Comparison of ENCODE assay signal across 8 cellular contexts in the genomic region with DNA sequence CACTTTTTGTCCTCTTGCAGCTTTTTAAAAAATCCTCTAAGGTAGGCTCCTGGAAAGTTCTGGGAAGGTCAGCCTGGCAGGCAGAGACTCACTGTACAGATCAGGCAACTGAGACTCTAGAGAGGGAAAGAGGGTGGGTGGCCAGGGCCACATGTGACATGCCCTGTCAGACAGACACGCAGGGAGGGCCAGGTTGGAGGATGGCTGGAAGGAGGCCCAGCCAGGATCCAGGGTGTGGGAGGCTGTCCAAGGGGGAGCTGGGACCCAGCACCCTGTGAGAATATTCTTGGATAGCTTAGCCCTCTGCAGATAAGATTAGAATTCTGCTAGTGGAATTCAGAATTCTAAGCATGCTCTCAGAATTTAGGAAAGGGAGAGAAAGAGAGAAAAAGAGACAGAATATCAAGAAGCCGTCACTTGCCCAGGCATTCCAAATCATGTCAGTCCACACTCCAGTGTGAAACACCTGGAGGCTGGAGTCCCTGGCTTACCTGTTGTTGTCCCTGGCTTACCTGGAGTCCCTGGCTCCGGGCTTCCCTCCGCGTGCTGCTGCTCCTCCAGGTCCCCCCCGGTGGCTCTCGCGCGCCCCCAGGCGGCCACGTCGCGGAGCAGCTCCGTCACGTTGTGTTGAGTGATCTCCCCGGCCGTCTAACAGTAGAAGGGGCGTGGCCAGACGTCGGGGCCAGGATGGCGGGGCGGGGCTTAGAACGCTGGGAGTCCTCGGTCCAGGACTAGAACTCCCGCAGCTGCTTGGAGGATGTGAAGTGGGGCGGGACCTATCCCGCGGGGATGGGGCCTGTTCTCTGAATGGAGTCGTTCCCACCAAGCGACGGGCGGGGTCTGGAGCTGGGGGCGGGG. TPM values are rescaled to one million over a fixed set of nuclear protein-coding genes. Genes with fewer than 3 reads are reported as not detected.
A peak's percentile ranks its signal among the peaks of the same experiment; 100 is the strongest.
DNase-seq lines count a peak whose midpoint lies in the region; ATAC-seq and TF ChIP-seq lines count a peak whose summit lies in the region.

No MANE protein-coding gene starts in this region.

- peak overlapping the region; percentile 1 for H3K27ac ChIP-seq in CD8-positive, alpha-beta memory T cell (ENCODE audit: low read depth, low read length)
- peak overlapping the region; percentile 95 for H3K27ac ChIP-seq in left ventricle myocardium inferior (replicated peaks)

- no peak overlapping the region for H3K9ac ChIP-seq in adipocyte (ENCODE audit: low read length)

- no peak overlapping the region for H3K4me3 ChIP-seq in CD8-positive, alpha-beta memory T cell (ENCODE audit: low read length)
- no peak overlapping the region for H3K4me3 ChIP-seq in HAP-1
- no peak overlapping the region for H3K4me3 ChIP-seq in adipocyte (ENCODE audit: low read length)
- H3K4me3 ChIP-seq in left ventricle myocardium inferior, result peak overlapping the region; percentile 77

- H3K27me3 Mint-ChIP-seq in CD8-positive, alpha-beta memory T cell, result peaks cover 47 to 57% of the 10 kb centered on the region in 2 donors
- peaks cover 30% of the 10 kb centered on the region for H3K27me3 Mint-ChIP-seq in T-helper 2 cell treated with Interferon-gamma antibody and Interleukin-4, amounts not matched to agents 5 μg/mL and 100 μg/mL, for 36 hours (ENCODE audit: low read depth)

- no peaks in the 10 kb centered on the region for H3K9me3 ChIP-seq in CD8-positive, alpha-beta memory T cell (ENCODE audit: low read length)
- H3K9me3 ChIP-seq in HAP-1 (no peaks in the 10 kb centered on the region), adipocyte (ENCODE audit: control insufficient read depth, low read length) (no peaks in the 10 kb centered on the region), left ventricle myocardium inferior (replicated peaks) (no peaks in the 10 kb centered on the region)

- peaks cover 5 to 6% (median 5%) of the 10 kb centered on the region in 3 donors for H3K4me1 Mint-ChIP-seq in CD8-positive, alpha-beta memory T cell
- peaks cover 9% of the 10 kb centered on the region for H3K4me1 Mint-ChIP-seq in T-helper 2 cell treated with Interferon-gamma antibody and Interleukin-4, amounts not matched to agents 5 μg/mL and 100 μg/mL, for 36 hours (ENCODE audit: low read depth)

- intact Hi-C loops in left ventricle myocardium inferior (cut with micrococcal nuclease), result no loop called here
- intact Hi-C loops in sciatic nerve (cut with DNase I), result no loop called here

- ATAC-seq in sciatic nerve (peak; percentile 69), GM18520 (IDR thresholded peaks at IDR 0.05; ENCODE audit: unreplicated experiment) (no peak)

- CTCF ChIA-PET in CD8-positive, alpha-beta memory T cell (lab: Charles Lee), result interaction anchor here (1.0 to 2.1 kb wide), 4 partner anchors 13 to 344 kb away, joined by 3 to 11 read pairs (median 4); no protein-coding TSS in a partner anchor

- in situ Hi-C loops in HAP-1 (cut with MboI; ENCODE audit: low sequenced_read_pairs), result no loop called here

- H3K9me3 Mint-ChIP-seq in CD8-positive, alpha-beta memory T cell, result peaks cover 0 to 4% (median 0%) of the 10 kb centered on the region in 5 donors
- H3K9me3 Mint-ChIP-seq in T-helper 2 cell treated with Interferon-gamma antibody and Interleukin-4, amounts not matched to agents 5 μg/mL and 100 μg/mL, for 36 hours, result no peaks in the 10 kb centered on the region

- peaks cover 5% of the 10 kb centered on the region for H3K4me1 ChIP-seq in CD8-positive, alpha-beta memory T cell (ENCODE audit: insufficient read depth, low read length)
- H3K4me1 ChIP-seq in HAP-1 (peaks cover 3% of the 10 kb centered on the region; the same call in 1 of the 2 replicates), adipocyte (ENCODE audit: control insufficient read depth, insufficient read depth, low read length) (peaks cover 6% of the 10 kb centered on the region), left ventricle myocardium inferior (peaks cover 44% of the 10 kb centered on the region)

- peak; percentile 88 for TF ChIP-seq CTCF in left ventricle myocardium inferior (IDR thresholded peaks at IDR 0.05; ENCODE audit: borderline replicate concordance)

- peaks cover 6% of the 10 kb centered on the region for H3K27me3 ChIP-seq in CD8-positive, alpha-beta memory T cell (ENCODE audit: insufficient read depth, low read length, poor library complexity, severe bottlenecking)
- peaks cover 8% of the 10 kb centered on the region; the same call in 1 of the 2 replicates for H3K27me3 ChIP-seq in HAP-1 (ENCODE audit: low read depth)
- peaks cover 25% of the 10 kb centered on the region for H3K27me3 ChIP-seq in adipocyte (replicated peaks; ENCODE audit: control insufficient read depth, insufficient read depth, low read length)
- peaks cover 65% of the 10 kb centered on the region for H3K27me3 ChIP-seq in left ventricle myocardium inferior (ENCODE audit: low read depth)

- POLR2A ChIA-PET in CD8-positive, alpha-beta memory T cell (lab: Charles Lee), result no interaction called here

- H3K27ac Mint-ChIP-seq in CD8-positive, alpha-beta memory T cell, result peak overlapping the region in 2 of 8 donors; percentile 29 to 43
- peak overlapping the region; percentile 36 for H3K27ac Mint-ChIP-seq in T-helper 2 cell treated with Interferon-gamma antibody and Interleukin-4, amounts not matched to agents 5 μg/mL and 100 μg/mL, for 36 hours

- H3K36me3 ChIP-seq in CD8-positive, alpha-beta memory T cell (ENCODE audit: insufficient read depth, low read length), result no peaks in the 10 kb centered on the region
- H3K36me3 ChIP-seq in HAP-1 (replicated peaks) (no peaks in the 10 kb centered on the region), adipocyte (ENCODE audit: control insufficient read depth, insufficient read depth, low read length, severe bottlenecking) (no peaks in the 10 kb centered on the region), left ventricle myocardium inferior (peaks cover 12% of the 10 kb centered on the region)

- peak; percentile 79 to 87 (median 80) for DNase-seq in CD8-positive, alpha-beta memory T cell
- DNase-seq in HAP-1 (ENCODE audit: low spot score in 2 of 2) (peak; percentile 77 to 97), NCI-H2029 (lab: John Stamatoyannopoulos, UW) (peak; percentile 92), adipocyte (ENCODE audit: low read depth) (peak; percentile 88), left ventricle myocardium inferior (peak; percentile 84), sciatic nerve (ENCODE audit: low spot score) (peak; percentile 81)
- peak; percentile 86 for DNase-seq in T-helper 2 cell treated with Interferon-gamma antibody and Interleukin-4, amounts not matched to agents 5 μg/mL and 100 μg/mL, for 36 hours (ENCODE audit: low spot score)

- no peaks in the 10 kb centered on the region for H3K36me3 Mint-ChIP-seq in CD8-positive, alpha-beta memory T cell
- no peaks in the 10 kb centered on the region for H3K36me3 Mint-ChIP-seq in T-helper 2 cell treated with Interferon-gamma antibody and Interleukin-4, amounts not matched to agents 5 μg/mL and 100 μg/mL, for 36 hours (ENCODE audit: low read depth)

- peak overlapping the region in 2 of 7 donors; percentile 15 to 70 for H3K4me3 Mint-ChIP-seq in CD8-positive, alpha-beta memory T cell
- no peak overlapping the region for H3K4me3 Mint-ChIP-seq in T-helper 2 cell treated with Interferon-gamma antibody and Interleukin-4, amounts not matched to agents 5 μg/mL and 100 μg/mL, for 36 hours

RNA-seq across cellular contexts. Expression of a gene that starts 2.8 kb away (rescaled TPM):
- total RNA-seq in CD8-positive, alpha-beta memory T cell, result not detected
- not detected for polyA plus RNA-seq in CD8-positive, alpha-beta memory T cell
- total RNA-seq in left ventricle myocardium inferior, result 7,701 TPM
- not detected for total RNA-seq in sciatic nerve

RNA-seq across cellular contexts. Expression of a gene that starts 6.1 kb away (rescaled TPM):
- total RNA-seq in CD8-positive, alpha-beta memory T cell, result under 1 TPM in 1 of 2 experiments, not detected in 1; 0.27 TPM
- not detected for polyA plus RNA-seq in CD8-positive, alpha-beta memory T cell
- total RNA-seq in left ventricle myocardium inferior (1.8 TPM), sciatic nerve (0.62 TPM)

RNA-seq across cellular contexts. Expression of a gene that starts 11.4 kb away (rescaled TPM):
- not detected for total RNA-seq in CD8-positive, alpha-beta memory T cell
- not detected for polyA plus RNA-seq in CD8-positive, alpha-beta memory T cell
- 140 TPM for total RNA-seq in left ventricle myocardium inferior
- total RNA-seq in sciatic nerve, result 1.4 TPM

RNA-seq across cellular contexts. Expression of a gene that starts 19.7 kb away (rescaled TPM):
- not detected for total RNA-seq in CD8-positive, alpha-beta memory T cell
- polyA plus RNA-seq in CD8-positive, alpha-beta memory T cell, result 0.37 TPM
- total RNA-seq in left ventricle myocardium inferior, result not detected
- not detected for total RNA-seq in sciatic nerve

RNA-seq across cellular contexts. Expression of a gene that starts 42.9 kb away (rescaled TPM):
- 10 to 100 TPM; 95.4 to 98.3 TPM for total RNA-seq in CD8-positive, alpha-beta memory T cell
- polyA plus RNA-seq in CD8-positive, alpha-beta memory T cell, result 7.7 TPM
- total RNA-seq in left ventricle myocardium inferior (228 TPM), sciatic nerve (112 TPM)

Comparison
In these comparisons a context has a peak if more than half of its experiments do, and no peak if none do; other contexts are left out.
1. RNA of a gene that starts 2.8 kb away (total RNA-seq): 7,701 TPM in left ventricle myocardium inferior (single experiment); not detected in CD8-positive, alpha-beta memory T cell and not detected in sciatic nerve (single experiment); every median in the first group is over 1,000 times any median in the second.
2. RNA of a gene that starts 11.4 kb away (total RNA-seq): 140 TPM in left ventricle myocardium inferior (single experiment); 1.4 TPM in sciatic nerve (single experiment) and not detected in CD8-positive, alpha-beta memory T cell; every median in the first group is over 10 times any median in the second.
3. Peak in every context shown above with its lines, with median percentiles within 50 percentile points of each other: DNase-seq.